ENCODE assay signal across 9 cellular contexts in genomic region chr6:34239240-34239825, GRCh38. TPM values are rescaled to one million over a fixed set of nuclear protein-coding genes. Genes with fewer than 3 reads are reported as not detected.
DNase-seq lines count a peak whose midpoint lies in the region; ATAC-seq and TF ChIP-seq lines count a peak whose summit lies in the region.
"Had no signal": no experiment of that assay in that cellular context is flagged by ENCODE, and none has a peak within 500 bp of the region (broad histone marks: within the 10 kb centered on the region; RNA-seq: fewer than 3 reads in every experiment).

No MANE protein-coding gene starts in this region.

- H3K9me3 ChIP-seq in PC-3 (ENCODE audit: low read length): no peaks in the 10 kb centered on the region
- H3K9me3 ChIP-seq in skeletal muscle satellite cell (replicated peaks; ENCODE audit: low read length): no peaks in the 10 kb centered on the region

- CTCF ChIA-PET in activated CD8-positive, alpha-beta memory T cell treated with anti-CD3 and anti-CD28 coated beads, Interleukin-2, amount 10 ng/mL, durations not matched to agents 7 days and 5 days (lab: Charles Lee): interaction anchor here (0.8 kb wide), 1 partner anchor 44 kb away, joined by 3 read pairs; no protein-coding TSS in a partner anchor
- CTCF ChIA-PET in PC-3 (lab: Charles Lee): no interaction called here

- H3K4me1 ChIP-seq in PC-3 (ENCODE audit: insufficient read depth, low read length) (peaks cover 72% of the 10 kb centered on the region), skeletal muscle satellite cell (ENCODE audit: control insufficient read depth, insufficient read depth, low read length) (peaks cover 71% of the 10 kb centered on the region)

- H3K4me3 Mint-ChIP-seq in activated CD8-positive, alpha-beta memory T cell treated with anti-CD3 and anti-CD28 coated beads, Interleukin-2, amount 10 ng/mL, durations not matched to agents 7 days and 5 days: peak overlapping the region; percentile 81

- H3K27ac ChIP-seq in PC-3 (ENCODE audit: low read length): peak overlapping the region; percentile 75
- peak overlapping the region; percentile 95 for H3K27ac ChIP-seq in epithelial cell of prostate

- no peak overlapping the region for H2AFZ ChIP-seq in PC-3 (ENCODE audit: low read length)

- BruUV-seq in PC-3 (replicated peaks; lab: Mats Ljungman, UMichigan): no TSS peak

- no peak for TF ChIP-seq CTCF in PC-3 (conservative IDR thresholded peaks at IDR 0.05; ENCODE audit: low read depth, low read length)

- POLR2A ChIA-PET in PC-3 (lab: Charles Lee; ENCODE audit: unreplicated experiment): no interaction called here

- peaks cover 28% of the 10 kb centered on the region for H3K36me3 Mint-ChIP-seq in activated CD8-positive, alpha-beta memory T cell treated with anti-CD3 and anti-CD28 coated beads, Interleukin-2, amount 10 ng/mL, durations not matched to agents 7 days and 5 days

- peak overlapping the region; percentile 94 for H3K4me3 ChIP-seq in PC-3 (ENCODE audit: low read length)
- H3K4me3 ChIP-seq in skeletal muscle satellite cell (ENCODE audit: low read length): peak overlapping the region; percentile 88

- H3K27ac Mint-ChIP-seq in activated CD8-positive, alpha-beta memory T cell treated with anti-CD3 and anti-CD28 coated beads, Interleukin-2, amount 10 ng/mL, durations not matched to agents 7 days and 5 days: peak overlapping the region; percentile 88

- H3K79me2 ChIP-seq in PC-3 (ENCODE audit: low read length): peaks cover 57% of the 10 kb centered on the region

- ATAC-seq in activated CD8-positive, alpha-beta memory T cell treated with anti-CD3 and anti-CD28 coated beads, Interleukin-2, amount 10 ng/mL, durations not matched to agents 7 days and 5 days: no peak
- ATAC-seq in PC-3 (no peak), HG02798 (IDR thresholded peaks at IDR 0.05; ENCODE audit: poor library complexity, unreplicated experiment) (no peak)

- no peaks in the 10 kb centered on the region for H3K9me2 ChIP-seq in PC-3 (replicated peaks; ENCODE audit: low read length)

- peak overlapping the region; percentile 99 for H3K4me2 ChIP-seq in PC-3 (ENCODE audit: low read length)
- H3K4me2 ChIP-seq in skeletal muscle satellite cell (ENCODE audit: low read length): peak overlapping the region; percentile 97

- peaks cover 64% of the 10 kb centered on the region for H3K4me1 Mint-ChIP-seq in activated CD8-positive, alpha-beta memory T cell treated with anti-CD3 and anti-CD28 coated beads, Interleukin-2, amount 10 ng/mL, durations not matched to agents 7 days and 5 days

- H3K9ac ChIP-seq in PC-3 (ENCODE audit: low read length): peak overlapping the region; percentile 95
- peak overlapping the region; percentile 90 for H3K9ac ChIP-seq in skeletal muscle satellite cell (ENCODE audit: low read depth, low read length)

- peaks cover 35% of the 10 kb centered on the region for H3F3A ChIP-seq in PC-3 (ENCODE audit: low read length, unreplicated experiment)

- peaks cover 51% of the 10 kb centered on the region for H3K36me3 ChIP-seq in PC-3 (ENCODE audit: low read depth, low read length)
- peaks cover 49% of the 10 kb centered on the region for H3K36me3 ChIP-seq in skeletal muscle satellite cell (ENCODE audit: insufficient read depth, low read length)

- H3K27me3 Mint-ChIP-seq in activated CD8-positive, alpha-beta memory T cell treated with anti-CD3 and anti-CD28 coated beads, Interleukin-2, amount 10 ng/mL, durations not matched to agents 7 days and 5 days: no peaks in the 10 kb centered on the region

- DNase-seq in activated CD8-positive, alpha-beta memory T cell treated with anti-CD3 and anti-CD28 coated beads, Interleukin-2, amount 10 ng/mL, durations not matched to agents 7 days and 5 days: no peak
- no peak for DNase-seq in activated CD8-positive, alpha-beta memory T cell treated with anti-CD3 and anti-CD28 coated beads, Interleukin-2, amount 50 U/mL, for 4 hours
- DNase-seq in PC-3 (peak; percentile 33), epithelial cell of prostate (ENCODE audit: low read depth, low spot score) (no peak), activated gamma-delta T cell (lab: John Stamatoyannopoulos, UW) (no peak), HK-2 (ENCODE audit: unreplicated experiment) (no peak)
- DNase-seq: NCI-H1417 treated with DMSO at 0.1 percent for 48 hours had no signal

- H3K27me3 ChIP-seq in PC-3 (ENCODE audit: low read length) (no peaks in the 10 kb centered on the region), skeletal muscle satellite cell (ENCODE audit: control insufficient read depth, insufficient read depth, low read length) (no peaks in the 10 kb centered on the region)

- H4K20me1 ChIP-seq in PC-3 (ENCODE audit: low read length): peaks cover 48% of the 10 kb centered on the region

- intact Hi-C loops in PC-3 (cut with micrococcal nuclease): no loop called here

- no peaks in the 10 kb centered on the region for H3K9me3 Mint-ChIP-seq in activated CD8-positive, alpha-beta memory T cell treated with anti-CD3 and anti-CD28 coated beads, Interleukin-2, amount 10 ng/mL, durations not matched to agents 7 days and 5 days (ENCODE audit: low read depth)

RNA-seq across cellular contexts. Expression of gene HMGA1, which starts 2.7 kb away (rescaled TPM):
- 100 to 1,000 TPM; 214 to 312 TPM for total RNA-seq in activated CD8-positive, alpha-beta memory T cell treated with anti-CD3 and anti-CD28 coated beads, Interleukin-2, amount 10 ng/mL, durations not matched to agents 7 days and 5 days
- 1,115 and 1,441 TPM in 2 replicates for total RNA-seq in PC-3 (2014; rRNA removed)
- 401 and 436 TPM in 2 replicates for total RNA-seq in skeletal muscle satellite cell (2012; rRNA removed)

RNA-seq across cellular contexts. Expression of gene SMIM29, which starts 9.5 kb away (rescaled TPM):
- 10 to 100 TPM; 34.0 to 41.4 TPM for total RNA-seq in activated CD8-positive, alpha-beta memory T cell treated with anti-CD3 and anti-CD28 coated beads, Interleukin-2, amount 10 ng/mL, durations not matched to agents 7 days and 5 days
- total RNA-seq in PC-3 (2014; rRNA removed): 25.8 and 26.8 TPM in 2 replicates
- 43.2 and 49.9 TPM in 2 replicates for total RNA-seq in skeletal muscle satellite cell (2012; rRNA removed)
